In the genomic region with DNA sequence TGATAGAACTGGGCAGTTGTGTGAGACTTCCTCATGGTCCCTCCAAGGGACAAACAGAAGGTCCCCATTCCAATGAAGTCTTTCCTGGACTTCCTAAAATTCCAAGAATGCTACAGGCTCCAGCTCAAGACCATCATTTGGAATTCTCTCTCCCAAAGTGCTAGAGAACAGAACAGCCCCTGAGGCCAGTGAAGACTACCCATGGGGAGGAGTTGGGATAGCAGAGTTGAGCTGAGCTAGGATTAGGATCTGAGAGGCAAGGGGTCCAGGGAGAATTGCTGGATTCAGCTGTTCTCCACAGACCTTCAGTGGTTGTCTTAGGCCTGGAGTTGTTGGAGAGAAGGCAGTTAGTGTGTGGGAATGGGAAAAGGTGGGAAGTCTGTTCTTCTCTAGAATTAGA, we compare ENCODE assay signal across 36 cellular contexts. TPM values are rescaled to one million over a fixed set of nuclear protein-coding genes. Genes with fewer than 3 reads are reported as not detected.
"Had no signal": no experiment of that assay in that cellular context is flagged by ENCODE, and none has a peak within 500 bp of the region (broad histone marks: within the 10 kb centered on the region; RNA-seq: fewer than 3 reads in every experiment).

No MANE protein-coding gene starts in this region.

- H3K9me3 Mint-ChIP-seq: naive thymus-derived CD8-positive, alpha-beta T cell; natural killer cell treated with Interleukin-12 subunit alpha and Interleukin-12 subunit beta and Interleukin-15 and Interleukin-18, amount 100 ng/mL, for 72 hours; nephron progenitor cell; neural crest cell; stimulated activated memory B cell treated with anti-CD40 and anti-IgM and Interleukin-4, amounts not matched to agents 10 μg/mL and 1 μg/mL and 100 μg/mL, for 72 hours; stimulated activated naive CD8-positive, alpha-beta T cell treated with anti-CD3 and anti-CD28 coated beads, Interleukin-15, amount 100 ng/mL, for 72 hours had no signal

- ATAC-seq: naive thymus-derived CD8-positive, alpha-beta T cell; natural killer cell treated with Interleukin-12 subunit alpha and Interleukin-12 subunit beta and Interleukin-15 and Interleukin-18, amount 100 ng/mL, for 72 hours; psoas muscle; right cardiac atrium; right lobe of liver; stimulated activated memory B cell treated with anti-CD40 and anti-IgM and Interleukin-4, amounts not matched to agents 10 μg/mL and 1 μg/mL and 100 μg/mL, for 72 hours; stimulated activated naive CD8-positive, alpha-beta T cell treated with anti-CD3 and anti-CD28 coated beads, Interleukin-15, amount 100 ng/mL, for 72 hours; stimulated activated naive CD8-positive, alpha-beta T cell treated with anti-CD3 and anti-CD28 coated beads, Interleukin-15, Interleukin-2, amounts not matched to agents 100 U/mL and 50 U/mL, for 24 hours had no signal

- H3K27me3 Mint-ChIP-seq: naive thymus-derived CD8-positive, alpha-beta T cell; stimulated activated naive CD8-positive, alpha-beta T cell treated with anti-CD3 and anti-CD28 coated beads, Interleukin-15, amount 100 ng/mL, for 72 hours had no signal

- H3K4me3 Mint-ChIP-seq: naive thymus-derived CD8-positive, alpha-beta T cell; natural killer cell treated with Interleukin-12 subunit alpha and Interleukin-12 subunit beta and Interleukin-15 and Interleukin-18, amount 100 ng/mL, for 72 hours; nephron progenitor cell; neural crest cell; stimulated activated memory B cell treated with anti-CD40 and anti-IgM and Interleukin-4, amounts not matched to agents 10 μg/mL and 1 μg/mL and 100 μg/mL, for 72 hours; stimulated activated naive CD8-positive, alpha-beta T cell treated with anti-CD3 and anti-CD28 coated beads, Interleukin-15, amount 100 ng/mL, for 72 hours had no signal

- H3K36me3 ChIP-seq: neutrophil, ovary, right lobe of liver, sigmoid colon, spleen, suprapubic skin, tibial artery, transverse colon, upper lobe of left lung, vagina had no signal

- H3K4me1 ChIP-seq: parathyroid adenoma, psoas muscle, right lobe of liver, spleen, suprapubic skin, testis, tibial artery, transverse colon, upper lobe of left lung had no signal

- H3K4me3 ChIP-seq: ovary, psoas muscle, right lobe of liver, sigmoid colon, skin epidermis, smooth muscle cell, spleen, suprapubic skin, testis, tibial artery, transverse colon, upper lobe of left lung, vagina had no signal

- DNase-seq: naive thymus-derived CD8-positive, alpha-beta T cell; nephron progenitor cell; nucleus accumbens; ovary; posterior cingulate gyrus; psoas muscle; right cardiac atrium; right lobe of liver; sigmoid colon; spleen; stimulated activated CD4-positive, alpha-beta T cell treated with anti-CD3 and anti-CD28 coated beads, Interleukin-12 subunit alpha, Interleukin-12 subunit beta, amount 100 ng/mL, for 4 hours; stimulated activated CD4-positive, alpha-beta T cell treated with anti-CD3 and anti-CD28 coated beads, Interleukin-1b, Interleukin-23, amount 100 ng/mL, for 48 hours; stimulated activated CD4-positive, alpha-beta T cell treated with anti-CD3 and anti-CD28 coated beads, Interleukin-4, amount 100 ng/mL, for 1 hour; stimulated activated CD4-positive, alpha-beta T cell treated with anti-CD3 and anti-CD28 coated beads, Interleukin-4, amount 100 ng/mL, for 4 hours; stimulated activated CD8-positive, alpha-beta memory T cell treated with anti-CD3 and anti-CD28 coated beads, Interleukin-4, amount 100 ng/mL, for 48 hours; stimulated activated naive CD4-positive, alpha-beta T cell; stimulated activated naive CD8-positive, alpha-beta T cell treated with anti-CD3 and anti-CD28 coated beads, Interleukin-15, amount 100 ng/mL, for 72 hours; stimulated activated naive CD8-positive, alpha-beta T cell treated with anti-CD3 and anti-CD28 coated beads, Interleukin-15, Interleukin-2, amounts not matched to agents 100 U/mL and 50 U/mL, for 24 hours; substantia nigra; testis; tibial artery; transverse colon; upper lobe of left lung had no signal

- H3K9ac ChIP-seq: parathyroid adenoma had no signal

- H3K36me3 Mint-ChIP-seq: naive thymus-derived CD8-positive, alpha-beta T cell; natural killer cell treated with Interleukin-12 subunit alpha and Interleukin-12 subunit beta and Interleukin-15 and Interleukin-18, amount 100 ng/mL, for 72 hours; stimulated activated memory B cell treated with anti-CD40 and anti-IgM and Interleukin-4, amounts not matched to agents 10 μg/mL and 1 μg/mL and 100 μg/mL, for 72 hours had no signal

- H3K4me1 Mint-ChIP-seq: nephron progenitor cell; neural crest cell; stimulated activated memory B cell treated with anti-CD40 and anti-IgM and Interleukin-4, amounts not matched to agents 10 μg/mL and 1 μg/mL and 100 μg/mL, for 72 hours; stimulated activated naive CD8-positive, alpha-beta T cell treated with anti-CD3 and anti-CD28 coated beads, Interleukin-15, amount 100 ng/mL, for 72 hours had no signal

- H3K79me2 ChIP-seq: parathyroid adenoma had no signal

- H3K27ac ChIP-seq: neutrophil, ovary, parathyroid adenoma, psoas muscle, right lobe of liver, sigmoid colon, skin epidermis, spleen, suprapubic skin, testis, tibial artery, transverse colon, upper lobe of left lung, vagina had no signal

- H3K27me3 ChIP-seq: neutrophil, ovary, testis, upper lobe of left lung, vagina had no signal

- H3K27ac Mint-ChIP-seq: natural killer cell treated with Interleukin-12 subunit alpha and Interleukin-12 subunit beta and Interleukin-15 and Interleukin-18, amount 100 ng/mL, for 72 hours; nephron progenitor cell; progenitor cell of endocrine pancreas; stimulated activated memory B cell treated with anti-CD40 and anti-IgM and Interleukin-4, amounts not matched to agents 10 μg/mL and 1 μg/mL and 100 μg/mL, for 72 hours; stimulated activated naive CD8-positive, alpha-beta T cell treated with anti-CD3 and anti-CD28 coated beads, Interleukin-15, amount 100 ng/mL, for 72 hours had no signal

- H3K4me2 ChIP-seq: smooth muscle cell had no signal

RNA-seq across cellular contexts. Expression of a gene that starts 10.8 kb away (rescaled TPM):
- total RNA-seq: naive thymus-derived CD8-positive, alpha-beta T cell; natural killer cell treated with Interleukin-12 subunit alpha and Interleukin-12 subunit beta and Interleukin-15 and Interleukin-18, amount 100 ng/mL, for 72 hours; neural crest cell; ovary; progenitor cell of endocrine pancreas; renal cortical epithelial cell; right cardiac atrium; right lobe of liver; sigmoid colon; testis; transverse colon; ureter had no signal
- polyA plus RNA-seq: ovary, right cardiac atrium, sigmoid colon had no signal

RNA-seq across cellular contexts. Expression of a gene that starts 17.4 kb away (rescaled TPM):
- total RNA-seq: natural killer cell treated with Interleukin-12 subunit alpha and Interleukin-12 subunit beta and Interleukin-15 and Interleukin-18, amount 100 ng/mL, for 72 hours; neural crest cell; omental fat pad; ovary; progenitor cell of endocrine pancreas; psoas muscle; renal cortical epithelial cell; right cardiac atrium; right lobe of liver; sigmoid colon; smooth muscle cell; testis; transverse colon; upper lobe of left lung; ureter had no signal
- polyA plus RNA-seq: ovary, psoas muscle, right cardiac atrium, smooth muscle cell had no signal

RNA-seq across cellular contexts. Expression of a gene that starts 33.9 kb away (rescaled TPM):
- total RNA-seq: naive thymus-derived CD8-positive, alpha-beta T cell; natural killer cell treated with Interleukin-12 subunit alpha and Interleukin-12 subunit beta and Interleukin-15 and Interleukin-18, amount 100 ng/mL, for 72 hours; neural crest cell; omental fat pad; ovary; progenitor cell of endocrine pancreas; psoas muscle; renal cortical epithelial cell; right cardiac atrium; right lobe of liver; sigmoid colon; spleen; transverse colon; upper lobe of left lung; ureter had no signal
- polyA plus RNA-seq: ovary, right cardiac atrium, smooth muscle cell had no signal

RNA-seq across cellular contexts. Expression of a gene that starts 51.1 kb away (rescaled TPM):
- total RNA-seq: neural crest cell, omental fat pad, ovary, progenitor cell of endocrine pancreas, psoas muscle, renal cortical epithelial cell, right cardiac atrium, right lobe of liver, sigmoid colon, smooth muscle cell, transverse colon, ureter, vagina had no signal
- polyA plus RNA-seq: ovary, psoas muscle, right cardiac atrium, smooth muscle cell had no signal
